Comparison of ENCODE assay signal across 6 cellular contexts in the genomic region with DNA sequence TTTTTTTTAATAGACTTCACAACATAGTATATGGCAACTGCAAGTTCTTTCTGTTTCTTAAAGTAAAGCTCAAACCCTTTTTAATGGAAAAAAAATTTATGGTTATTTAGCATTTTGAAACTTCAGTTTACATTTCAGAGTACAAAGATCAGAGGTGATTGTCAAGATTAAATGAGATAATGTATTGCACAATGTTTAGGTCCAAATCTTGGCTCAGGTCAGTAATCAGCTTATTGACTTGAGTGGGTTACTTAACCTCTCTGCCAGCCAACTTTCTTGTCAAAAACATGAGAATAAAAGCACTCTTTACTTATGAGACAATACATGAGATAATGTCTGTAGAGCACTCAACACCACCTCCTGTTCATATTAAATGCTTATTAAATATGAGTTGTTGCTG.
"Had no signal": no experiment of that assay in that cellular context is flagged by ENCODE, and none has a peak within 500 bp of the region (broad histone marks: within the 10 kb centered on the region; RNA-seq: fewer than 3 reads in every experiment).

No MANE protein-coding gene starts in this region.

- H3K4me3 ChIP-seq: GM23338 had no signal

- H3K36me3 Mint-ChIP-seq: IgD-negative memory B cell had no signal

- H3K9me3 Mint-ChIP-seq: GM23338, H9 had no signal

- H3K4me1 Mint-ChIP-seq: IgD-negative memory B cell had no signal

- H3K27ac Mint-ChIP-seq: GM23338, H9, IgD-negative memory B cell had no signal

- DNase-seq: H9, HCEC 1CT, KBM-7 had no signal

- H3K27ac ChIP-seq: HL-60 had no signal

- ATAC-seq: GM23338 had no signal

- H3K27me3 Mint-ChIP-seq: IgD-negative memory B cell had no signal

- H3K4me3 Mint-ChIP-seq: GM23338, H9, IgD-negative memory B cell had no signal
